15 cellular contexts compared by ENCODE assay signal in genomic region chr10:6469661-6470060, GRCh38.
"Had no signal": no experiment of that assay in that cellular context is flagged by ENCODE, and none has a peak within 500 bp of the region (broad histone marks: within the 10 kb centered on the region; RNA-seq: fewer than 3 reads in every experiment).

No MANE protein-coding gene starts in this region.

- H3K9ac ChIP-seq: neural progenitor cell had no signal

- H3K27ac ChIP-seq: heart left ventricle, neural progenitor cell, ovary had no signal

- H3K9me3 Mint-ChIP-seq: neural progenitor cell had no signal

- H3K4me2 ChIP-seq: neural progenitor cell had no signal

- H2AFZ ChIP-seq: neural progenitor cell had no signal

- H3K27me3 ChIP-seq: neural progenitor cell, ovary had no signal

- H3K36me3 ChIP-seq: heart left ventricle, neural progenitor cell, ovary had no signal

- H3K9me3 ChIP-seq: heart left ventricle, ovary had no signal

- DNase-seq: effector memory CD4-positive, alpha-beta T cell; heart left ventricle; hippocampal formation; kidney glomerular epithelial cell; mammary epithelial cell; naive thymus-derived CD4-positive, alpha-beta T cell; nucleus accumbens; ovary; right cardiac atrium; small intestine; stimulated activated CD4-positive, alpha-beta T cell treated with anti-CD3 and anti-CD28 coated beads, Interleukin-12 subunit alpha, Interleukin-12 subunit beta, amount 100 ng/mL, for 4 hours; stimulated activated naive CD4-positive, alpha-beta T cell treated with Interleukin-2 at 50 U/mL for 16 hours; trophoblast cell had no signal

- ATAC-seq: esophagus mucosa; heart left ventricle; naive thymus-derived CD4-positive, alpha-beta T cell; right cardiac atrium had no signal

- H3K27me3 Mint-ChIP-seq: naive thymus-derived CD4-positive, alpha-beta T cell had no signal

- H3K4me3 ChIP-seq: heart left ventricle, neural progenitor cell, ovary had no signal

- H3K36me3 Mint-ChIP-seq: neural progenitor cell had no signal

- H3K4me3 Mint-ChIP-seq: naive thymus-derived CD4-positive, alpha-beta T cell; neural progenitor cell had no signal

- H3K27ac Mint-ChIP-seq: neural progenitor cell had no signal
